Comparison of ENCODE assay signal across 22 cellular contexts in genomic region chr14:24439257-24439656, GRCh38. TPM values are rescaled to one million over a fixed set of nuclear protein-coding genes. Genes with fewer than 3 reads are reported as not detected.
DNase-seq lines count a peak whose midpoint lies in the region; ATAC-seq and TF ChIP-seq lines count a peak whose summit lies in the region.
"Had no signal": no experiment of that assay in that cellular context is flagged by ENCODE, and none has a peak within 500 bp of the region (broad histone marks: within the 10 kb centered on the region; RNA-seq: fewer than 3 reads in every experiment).

No MANE protein-coding gene starts in this region.

- peaks cover 9% of the 10 kb centered on the region for H3K36me3 Mint-ChIP-seq in activated naive CD4-positive, alpha-beta T cell treated with anti-CD3 and anti-CD28 coated beads, Interleukin-2, amount 50 U/mL, for 24 hours
- H3K36me3 Mint-ChIP-seq in activated CD8-positive, alpha-beta T cell treated with anti-CD3 and anti-CD28 coated beads, Interleukin-2, amount 10 ng/mL, durations not matched to agents 7 days and 5 days (ENCODE audit: low read depth): peaks cover 66% of the 10 kb centered on the region
- H3K36me3 Mint-ChIP-seq in immature natural killer cell (peaks cover 10 to 37% (median 11%) of the 10 kb centered on the region in 3 donors), type B pancreatic cell (peaks cover 17% of the 10 kb centered on the region)

- no peaks in the 10 kb centered on the region for H3K27me3 ChIP-seq in PC-9 (ENCODE audit: insufficient read depth, low read depth)
- H3K27me3 ChIP-seq: breast epithelium, SJSA1, suprapubic skin had no signal

- H3K4me1 ChIP-seq in PC-9 (replicated peaks; ENCODE audit: insufficient read depth): no peaks in the 10 kb centered on the region

- H3K79me2 ChIP-seq in PC-9 (ENCODE audit: low read depth): peaks cover 15% of the 10 kb centered on the region; the same call in 1 of the 2 replicates

- H3K27ac Mint-ChIP-seq in activated naive CD4-positive, alpha-beta T cell treated with anti-CD3 and anti-CD28 coated beads, Interleukin-2, amount 50 U/mL, for 24 hours: peak overlapping the region; percentile 87
- H3K27ac Mint-ChIP-seq in activated CD8-positive, alpha-beta T cell treated with anti-CD3 and anti-CD28 coated beads, Interleukin-2, amount 10 ng/mL, durations not matched to agents 7 days and 5 days: peak overlapping the region; percentile 31
- H3K27ac Mint-ChIP-seq in immature natural killer cell: peak overlapping the region in 5 of 6 donors; percentile 25 to 71 (median 47)
- peak overlapping the region; percentile 48 for H3K27ac Mint-ChIP-seq in type B pancreatic cell

- peak overlapping the region; percentile 54 for H3K4me3 Mint-ChIP-seq in activated naive CD4-positive, alpha-beta T cell treated with anti-CD3 and anti-CD28 coated beads, Interleukin-2, amount 50 U/mL, for 24 hours
- no peak overlapping the region for H3K4me3 Mint-ChIP-seq in activated CD8-positive, alpha-beta T cell treated with anti-CD3 and anti-CD28 coated beads, Interleukin-2, amount 10 ng/mL, durations not matched to agents 7 days and 5 days
- H3K4me3 Mint-ChIP-seq in immature natural killer cell (peak overlapping the region in 2 of 5 donors; percentile 19 to 21), type B pancreatic cell (no peak overlapping the region)

- POLR2A ChIA-PET in activated CD8-positive, alpha-beta T cell treated with anti-CD3 and anti-CD28 coated beads, Interleukin-2, amount 10 ng/mL, durations not matched to agents 7 days and 5 days (lab: Charles Lee): interaction anchor here (5.3 kb wide), 1 partner anchor 8 kb away, joined by 77 read pairs; the partner anchor contains the start of genes CBLN3 and KHNYN
- POLR2A ChIA-PET in PC-9 (lab: Charles Lee; ENCODE audit: unreplicated experiment): no interaction called here

- TF ChIP-seq CTCF in type B pancreatic cell (conservative IDR thresholded peaks at IDR 0.05) (no peak), PC-9 (conservative IDR thresholded peaks at IDR 0.05) (no peak)

- no peak overlapping the region for H3K27ac ChIP-seq in PC-9
- H3K27ac ChIP-seq: HL-60, SJSA1, suprapubic skin had no signal

- no peak overlapping the region for H3K4me3 ChIP-seq in PC-9
- H3K4me3 ChIP-seq: breast epithelium, psoas muscle, SJSA1, suprapubic skin had no signal

- intact Hi-C loops in PC-9 (cut with micrococcal nuclease; ENCODE audit: unreplicated experiment): no loop called here

- peaks cover 31% of the 10 kb centered on the region for H3F3A ChIP-seq in PC-9 (ENCODE audit: insufficient read depth, low read depth)

- H3K9me3 ChIP-seq in PC-9 (ENCODE audit: insufficient read depth, low read depth): no peaks in the 10 kb centered on the region
- H3K9me3 ChIP-seq: breast epithelium, psoas muscle, SJSA1, suprapubic skin had no signal

- no peaks in the 10 kb centered on the region for H3K27me3 Mint-ChIP-seq in activated naive CD4-positive, alpha-beta T cell treated with anti-CD3 and anti-CD28 coated beads, Interleukin-2, amount 50 U/mL, for 24 hours
- H3K27me3 Mint-ChIP-seq in activated CD8-positive, alpha-beta T cell treated with anti-CD3 and anti-CD28 coated beads, Interleukin-2, amount 10 ng/mL, durations not matched to agents 7 days and 5 days (ENCODE audit: low read depth): no peaks in the 10 kb centered on the region
- peaks cover 5 to 10% (median 9%) of the 10 kb centered on the region in 3 donors for H3K27me3 Mint-ChIP-seq in immature natural killer cell (ENCODE audit: low read depth in 3 of 3)
- H3K27me3 Mint-ChIP-seq in type B pancreatic cell: no peaks in the 10 kb centered on the region

- no peaks in the 10 kb centered on the region for H3K36me3 ChIP-seq in PC-9 (ENCODE audit: low read depth)
- H3K36me3 ChIP-seq: breast epithelium had no signal

- H3K4me2 ChIP-seq in PC-9: no peak overlapping the region

- no peaks in the 10 kb centered on the region for H4K20me1 ChIP-seq in PC-9 (ENCODE audit: insufficient read depth)

- H3K9me3 Mint-ChIP-seq in activated naive CD4-positive, alpha-beta T cell treated with anti-CD3 and anti-CD28 coated beads, Interleukin-2, amount 50 U/mL, for 24 hours: no peaks in the 10 kb centered on the region
- no peaks in the 10 kb centered on the region for H3K9me3 Mint-ChIP-seq in activated CD8-positive, alpha-beta T cell treated with anti-CD3 and anti-CD28 coated beads, Interleukin-2, amount 10 ng/mL, durations not matched to agents 7 days and 5 days (ENCODE audit: insufficient read depth)
- H3K9me3 Mint-ChIP-seq in immature natural killer cell (peaks cover 0 to 2% (median 0%) of the 10 kb centered on the region in 6 donors), type B pancreatic cell (no peaks in the 10 kb centered on the region)
- H3K9me3 Mint-ChIP-seq: neural crest cell had no signal

- DNase-seq in activated naive CD4-positive, alpha-beta T cell (lab: John Stamatoyannopoulos, UW): no peak
- DNase-seq in activated CD8-positive, alpha-beta T cell treated with anti-CD3 and anti-CD28 coated beads, Interleukin-2, amount 10 ng/mL, durations not matched to agents 7 days and 5 days: peak; percentile 18
- DNase-seq in immature natural killer cell: no peak
- DNase-seq in type B pancreatic cell (ENCODE audit: extremely low spot score, unreplicated experiment): no peak
- no peak for DNase-seq in PC-9
- no peak for DNase-seq in NCI-H524 treated with DMSO at 0.1 percent for 48 hours (lab: John Stamatoyannopoulos, UW)
- DNase-seq in GF-D8 (lab: John Stamatoyannopoulos, UW): no peak
- DNase-seq: COR-L47; cortex of kidney; hippocampal formation; IMR-90; NCI-H1694 treated with DMSO at 0.1 percent for 48 hours; psoas muscle; small intestine; stimulated activated CD4-positive, alpha-beta T cell treated with anti-CD3 and anti-CD28 coated beads, Interleukin-4, amount 100 ng/mL, for 1 hour had no signal

- peaks cover 60% of the 10 kb centered on the region for H3K4me1 Mint-ChIP-seq in activated naive CD4-positive, alpha-beta T cell treated with anti-CD3 and anti-CD28 coated beads, Interleukin-2, amount 50 U/mL, for 24 hours
- peaks cover 75% of the 10 kb centered on the region for H3K4me1 Mint-ChIP-seq in activated CD8-positive, alpha-beta T cell treated with anti-CD3 and anti-CD28 coated beads, Interleukin-2, amount 10 ng/mL, durations not matched to agents 7 days and 5 days (ENCODE audit: low read depth)
- H3K4me1 Mint-ChIP-seq in immature natural killer cell (peaks cover 64 to 65% of the 10 kb centered on the region in 2 donors), type B pancreatic cell (ENCODE audit: unreplicated experiment) (peaks cover 31% of the 10 kb centered on the region)

- H2AFZ ChIP-seq in PC-9: no peak overlapping the region

- no peak for ATAC-seq in activated CD8-positive, alpha-beta T cell treated with anti-CD3 and anti-CD28 coated beads, Interleukin-2, amount 10 ng/mL, durations not matched to agents 7 days and 5 days
- ATAC-seq: activated CD4-positive, CD25-positive, alpha-beta regulatory T cell treated with anti-CD3 and anti-CD28 coated beads, Interleukin-2, amount 50 U/mL, for 24 hours; psoas muscle had no signal

- CTCF ChIA-PET in activated CD8-positive, alpha-beta T cell treated with anti-CD3 and anti-CD28 coated beads, Interleukin-2, amount 10 ng/mL, durations not matched to agents 7 days and 5 days (lab: Charles Lee): interaction anchor here (1.0 to 4.7 kb wide), 4 partner anchors 8 to 224 kb away, joined by 3 to 77 read pairs (median 30); partner anchors contain the start of genes ADCY4, CBLN3, KHNYN and MDP1
- CTCF ChIA-PET in PC-9 (lab: Charles Lee): interaction anchor here (0.7 kb wide), 1 partner anchor 10 kb away, joined by 4 read pairs; no protein-coding TSS in a partner anchor

- no peaks in the 10 kb centered on the region for H3K9me2 ChIP-seq in PC-9 (ENCODE audit: insufficient read depth)

- no TSS peak for BruUV-seq in PC-9 (replicated peaks; lab: Mats Ljungman, UMichigan)

RNA-seq across cellular contexts. Expression of gene SDR39U1, which starts 3.3 kb away (rescaled TPM):
- total RNA-seq in activated CD8-positive, alpha-beta T cell treated with anti-CD3 and anti-CD28 coated beads, Interleukin-2, amount 10 ng/mL, durations not matched to agents 7 days and 5 days: 10 to 100 TPM; 47.6 to 58.6 TPM
- polyA plus RNA-seq in immature natural killer cell: 10 to 100 TPM; 62.2 to 91.2 (median 82.6) TPM
- total RNA-seq in type B pancreatic cell (ENCODE audit: low replicate concordance) (54.1 and 62.1 TPM in 2 replicates), PC-9 (2021) (14.8 and 17.2 TPM in 2 replicates)

RNA-seq across cellular contexts. Expression of gene KHNYN, which starts 9.5 kb away (rescaled TPM):
- total RNA-seq in activated CD8-positive, alpha-beta T cell treated with anti-CD3 and anti-CD28 coated beads, Interleukin-2, amount 10 ng/mL, durations not matched to agents 7 days and 5 days: 10 to 100 TPM; 55.4 to 58.9 TPM
- polyA plus RNA-seq in immature natural killer cell: 10 to 100 TPM; 12.5 to 28.0 (median 25.6) TPM
- 81.3 and 113 TPM in 2 replicates for total RNA-seq in type B pancreatic cell (ENCODE audit: low replicate concordance)
- 51.5 and 53.4 TPM in 2 replicates for total RNA-seq in PC-9 (2021)

RNA-seq across cellular contexts. Expression of gene CBLN3, which starts 9.8 kb away (rescaled TPM):
- total RNA-seq in activated CD8-positive, alpha-beta T cell treated with anti-CD3 and anti-CD28 coated beads, Interleukin-2, amount 10 ng/mL, durations not matched to agents 7 days and 5 days: 1 to 10 TPM; 1.1 to 1.3 TPM
- polyA plus RNA-seq in immature natural killer cell: not detected
- 1.4 and 2.4 TPM in 2 replicates for total RNA-seq in type B pancreatic cell (ENCODE audit: low replicate concordance)
- 7.6 and 8.3 TPM in 2 replicates for total RNA-seq in PC-9 (2021)

RNA-seq across cellular contexts. Expression of gene NYNRIN, which starts 40.5 kb away (rescaled TPM):
- total RNA-seq in activated CD8-positive, alpha-beta T cell treated with anti-CD3 and anti-CD28 coated beads, Interleukin-2, amount 10 ng/mL, durations not matched to agents 7 days and 5 days: under 1 TPM; 0.21 to 0.52 TPM
- polyA plus RNA-seq in immature natural killer cell: under 1 TPM in 2 of 3 donors, not detected in 1; 0.18 TPM
- total RNA-seq in type B pancreatic cell (ENCODE audit: low replicate concordance): 79.2 and 129 TPM in 2 replicates
- 15.1 and 17.7 TPM in 2 replicates for total RNA-seq in PC-9 (2021)

Comparison
In these comparisons a context has a peak if more than half of its experiments do, and no peak if none do; other contexts are left out.
1. H3K27ac Mint-ChIP-seq: peak in every context shown above with its lines; median percentile 87 in activated naive CD4-positive, alpha-beta T cell treated with anti-CD3 and anti-CD28 coated beads, Interleukin-2, amount 50 U/mL, for 24 hours; 48 in type B pancreatic cell; 47 in immature natural killer cell; 31 in activated CD8-positive, alpha-beta T cell treated with anti-CD3 and anti-CD28 coated beads, Interleukin-2, amount 10 ng/mL, durations not matched to agents 7 days and 5 days.